27 cellular contexts compared by ENCODE assay signal in genomic region chr1:199920635-199921034, GRCh38.
"Had no signal": no experiment of that assay in that cellular context is flagged by ENCODE, and none has a peak within 500 bp of the region (broad histone marks: within the 10 kb centered on the region; RNA-seq: fewer than 3 reads in every experiment).

No MANE protein-coding gene starts in this region.

- H3K36me3 ChIP-seq: stomach, suprapubic skin, thoracic aorta, thyroid gland, tibial artery, tibial nerve, transverse colon, upper lobe of left lung, upper lobe of right lung, uterus, vagina had no signal

- H3K4me3 ChIP-seq: stomach, suprapubic skin, testis, thoracic aorta, thyroid gland, tibial artery, tibial nerve, transverse colon, upper lobe of left lung, upper lobe of right lung, uterus, vagina had no signal

- H3K27ac ChIP-seq: stomach, suprapubic skin, testis, thoracic aorta, thyroid gland, tibial artery, tibial nerve, transverse colon, upper lobe of left lung, upper lobe of right lung, uterus, vagina had no signal

- FAIRE-seq: urothelium cell line had no signal

- H3K4me1 ChIP-seq: stomach, suprapubic skin, testis, thyroid gland, tibial artery, tibial nerve, transverse colon, upper lobe of left lung, upper lobe of right lung, uterus, vagina had no signal

- H3K27me3 ChIP-seq: stomach, suprapubic skin, testis, thyroid gland, tibial artery, tibial nerve, transverse colon, upper lobe of left lung, upper lobe of right lung, uterus, vagina had no signal

- ATAC-seq: stimulated activated effector memory CD8-positive, alpha-beta T cell treated with anti-CD3 and anti-CD28 coated beads, Interleukin-12 subunit alpha, Interleukin-12 subunit beta, amount 100 ng/mL, for 72 hours; stimulated activated memory B cell treated with anti-CD40 and anti-IgM and Interleukin-4, amounts not matched to agents 10 μg/mL and 1 μg/mL and 100 μg/mL, for 72 hours; stimulated activated naive B cell treated with anti-CD40 and anti-IgM and Interleukin-4, amounts not matched to agents 10 μg/mL and 1 μg/mL and 100 μg/mL, for 72 hours; stimulated activated naive CD8-positive, alpha-beta T cell treated with anti-CD3 and anti-CD28 coated beads, Interleukin-15, amount 100 ng/mL, for 72 hours; stimulated activated naive CD8-positive, alpha-beta T cell treated with anti-CD3 and anti-CD28 coated beads, Interleukin-15, Interleukin-2, amounts not matched to agents 100 U/mL and 50 U/mL, for 24 hours; upper lobe of right lung had no signal

- DNase-seq: stimulated activated CD4-positive, alpha-beta T cell treated with anti-CD3 and anti-CD28 coated beads, Interleukin-2, amount 100 ng/mL, for 48 hours; stimulated activated CD4-positive, alpha-beta T cell treated with anti-CD3 and anti-CD28 coated beads, Interleukin-4, amount 100 ng/mL, for 1 hour; stimulated activated CD4-positive, alpha-beta T cell treated with anti-CD3 and anti-CD28 coated beads, Interleukin-4, amount 100 ng/mL, for 24 hours; stimulated activated CD4-positive, alpha-beta T cell treated with anti-CD3 and anti-CD28 coated beads, Interleukin-4, amount 100 ng/mL, for 4 hours; stimulated activated CD8-positive, alpha-beta memory T cell treated with anti-CD3 and anti-CD28 coated beads, Interleukin-4, amount 100 ng/mL, for 48 hours; stimulated activated naive B cell treated with anti-CD40 and anti-IgM and Interleukin-4, amounts not matched to agents 10 μg/mL and 1 μg/mL and 100 μg/mL, for 72 hours; stimulated activated naive CD4-positive, alpha-beta T cell; stimulated activated naive CD4-positive, alpha-beta T cell treated with Interleukin-2 at 50 U/mL for 16 hours; stimulated activated naive CD8-positive, alpha-beta T cell treated with anti-CD3 and anti-CD28 coated beads, Interleukin-15, amount 100 ng/mL, for 72 hours; stimulated activated naive CD8-positive, alpha-beta T cell treated with anti-CD3 and anti-CD28 coated beads, Interleukin-15, Interleukin-2, amounts not matched to agents 100 U/mL and 50 U/mL, for 24 hours; stomach; substantia nigra; testis; thyroid gland; tibial artery; transverse colon; trophoblast cell; upper lobe of left lung; upper lobe of right lung; uterus had no signal

- H3K9me3 ChIP-seq: suprapubic skin, testis, thoracic aorta, thyroid gland, tibial artery, tibial nerve, transverse colon, upper lobe of left lung, upper lobe of right lung, uterus, vagina had no signal
